20 cellular contexts compared by ENCODE assay signal in the genomic region with DNA sequence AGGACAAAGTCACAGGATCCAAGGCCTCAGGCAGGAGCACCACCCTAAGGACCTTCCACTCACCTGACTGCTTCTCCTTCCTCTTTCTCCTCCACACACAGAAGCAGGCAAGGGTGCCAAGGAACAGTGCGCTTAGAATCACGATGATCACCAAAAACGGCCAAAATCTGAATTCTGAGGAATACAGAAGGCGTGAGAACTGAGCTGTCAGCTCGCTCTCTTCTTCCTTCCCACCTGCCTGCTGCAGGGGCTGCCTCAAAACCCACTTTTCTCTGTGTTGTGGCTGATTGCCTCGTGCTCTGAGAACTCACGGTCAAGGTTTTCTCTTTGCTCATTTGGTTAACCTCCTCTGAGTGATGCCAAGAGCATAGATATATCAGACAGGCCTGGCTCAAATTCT. TPM values are rescaled to one million over a fixed set of nuclear protein-coding genes. Genes with fewer than 3 reads are reported as not detected.
DNase-seq lines count a peak whose midpoint lies in the region; ATAC-seq lines count a peak whose summit lies in the region.
"Had no signal": no experiment of that assay in that cellular context is flagged by ENCODE, and none has a peak within 500 bp of the region (broad histone marks: within the 10 kb centered on the region; RNA-seq: fewer than 3 reads in every experiment).

No MANE protein-coding gene starts in this region.

- H3K27me3 Mint-ChIP-seq in activated naive CD4-positive, alpha-beta T cell treated with anti-CD3 and anti-CD28 coated beads, Interleukin-2, amount 50 U/mL, for 24 hours: no peaks in the 10 kb centered on the region
- no peaks in the 10 kb centered on the region for H3K27me3 Mint-ChIP-seq in T-cell
- no peaks in the 10 kb centered on the region for H3K27me3 Mint-ChIP-seq in activated naive CD8-positive, alpha-beta T cell treated with anti-CD3 and anti-CD28 coated beads, Interleukin-2, amount 10 ng/mL, durations not matched to agents 7 days and 5 days
- H3K27me3 Mint-ChIP-seq in stimulated activated memory B cell treated with anti-CD40 and anti-IgM and Interleukin-4, amounts not matched to agents 10 μg/mL and 1 μg/mL and 100 μg/mL, for 72 hours: no peaks in the 10 kb centered on the region
- H3K27me3 Mint-ChIP-seq: activated B cell treated with CpG ODN at 0.5 μM for 24 hours had no signal

- no peaks in the 10 kb centered on the region for H3K36me3 Mint-ChIP-seq in activated naive CD4-positive, alpha-beta T cell treated with anti-CD3 and anti-CD28 coated beads, Interleukin-2, amount 50 U/mL, for 24 hours
- H3K36me3 Mint-ChIP-seq in T-cell: no peaks in the 10 kb centered on the region
- peaks cover 11% of the 10 kb centered on the region for H3K36me3 Mint-ChIP-seq in activated naive CD8-positive, alpha-beta T cell treated with anti-CD3 and anti-CD28 coated beads, Interleukin-2, amount 10 ng/mL, durations not matched to agents 7 days and 5 days
- H3K36me3 Mint-ChIP-seq in stimulated activated memory B cell treated with anti-CD40 and anti-IgM and Interleukin-4, amounts not matched to agents 10 μg/mL and 1 μg/mL and 100 μg/mL, for 72 hours: no peaks in the 10 kb centered on the region

- H3K27ac Mint-ChIP-seq in activated naive CD4-positive, alpha-beta T cell treated with anti-CD3 and anti-CD28 coated beads, Interleukin-2, amount 50 U/mL, for 24 hours: peak overlapping the region; percentile 97
- peak overlapping the region; percentile 94 to 96 for H3K27ac Mint-ChIP-seq in T-cell
- peak overlapping the region; percentile 98 for H3K27ac Mint-ChIP-seq in activated naive CD8-positive, alpha-beta T cell treated with anti-CD3 and anti-CD28 coated beads, Interleukin-2, amount 10 ng/mL, durations not matched to agents 7 days and 5 days
- peak overlapping the region; percentile 97 for H3K27ac Mint-ChIP-seq in stimulated activated memory B cell treated with anti-CD40 and anti-IgM and Interleukin-4, amounts not matched to agents 10 μg/mL and 1 μg/mL and 100 μg/mL, for 72 hours
- H3K27ac Mint-ChIP-seq: endodermal cell had no signal

- DNase-seq in activated naive CD4-positive, alpha-beta T cell treated with Interleukin-2 at 50 U/mL for 16 hours: no peak
- peak in 2 of 34 experiments; percentile 22 to 29 for DNase-seq in T-cell
- peak; percentile 53 for DNase-seq in activated naive CD8-positive, alpha-beta T cell treated with anti-CD3 and anti-CD28 coated beads, Interleukin-2, amount 10 ng/mL, durations not matched to agents 7 days and 5 days
- no peak for DNase-seq in dedifferentiated amniotic fluid mesenchymal stem cell (ENCODE audit: extremely low spot score)
- no peak for DNase-seq in stimulated activated CD4-positive, alpha-beta T cell treated with anti-CD3 and anti-CD28 coated beads, Interleukin-1b, Interleukin-23, amount 100 ng/mL, for 48 hours
- DNase-seq: activated B cell treated with CpG ODN at 0.5 μM for 24 hours; anterior cingulate cortex; EL; endodermal cell; KG1; NCI-H1048; NCI-H526; ovary; SIG-M5; stimulated activated CD4-positive, alpha-beta T cell treated with anti-CD3 and anti-CD28 coated beads, Interleukin-2, amount 100 ng/mL, for 24 hours had no signal

- POLR2A ChIA-PET in T-cell (lab: Charles Lee): no interaction called here
- POLR2A ChIA-PET in activated naive CD8-positive, alpha-beta T cell treated with anti-CD3 and anti-CD28 coated beads, Interleukin-2, amount 10 ng/mL, durations not matched to agents 7 days and 5 days (lab: Charles Lee): interaction anchor here (0.6 to 3.1 kb wide), 7 partner anchors 16 to 151 kb away, joined by 3 to 25 read pairs (median 4); a partner anchor contains a TSS

- no peak for ATAC-seq in T-cell (replicated peaks in 1 of 4)
- no peak for ATAC-seq in activated naive CD8-positive, alpha-beta T cell treated with anti-CD3 and anti-CD28 coated beads, Interleukin-2, amount 10 ng/mL, durations not matched to agents 7 days and 5 days (ENCODE audit: low read depth)
- no peak for ATAC-seq in stimulated activated memory B cell treated with anti-CD40 and anti-IgM and Interleukin-4, amounts not matched to agents 10 μg/mL and 1 μg/mL and 100 μg/mL, for 72 hours
- no peak for ATAC-seq in GM21528 (IDR thresholded peaks at IDR 0.05; ENCODE audit: low FRiP score, unreplicated experiment)
- ATAC-seq: HCT116, sciatic nerve had no signal

- H3K9me3 Mint-ChIP-seq in activated naive CD4-positive, alpha-beta T cell treated with anti-CD3 and anti-CD28 coated beads, Interleukin-2, amount 50 U/mL, for 24 hours: no peaks in the 10 kb centered on the region
- H3K9me3 Mint-ChIP-seq in T-cell: no peaks in the 10 kb centered on the region
- H3K9me3 Mint-ChIP-seq in activated naive CD8-positive, alpha-beta T cell treated with anti-CD3 and anti-CD28 coated beads, Interleukin-2, amount 10 ng/mL, durations not matched to agents 7 days and 5 days: peaks cover 2% of the 10 kb centered on the region
- H3K9me3 Mint-ChIP-seq in stimulated activated memory B cell treated with anti-CD40 and anti-IgM and Interleukin-4, amounts not matched to agents 10 μg/mL and 1 μg/mL and 100 μg/mL, for 72 hours: no peaks in the 10 kb centered on the region
- H3K9me3 Mint-ChIP-seq: activated B cell treated with CpG ODN at 0.5 μM for 24 hours, endodermal cell had no signal

- CTCF ChIA-PET in T-cell (lab: Charles Lee): interaction anchor here (0.5 to 7.2 kb wide), 7 partner anchors 38 to 259 kb away, joined by 3 to 73 read pairs (median 4); a partner anchor contains a TSS

- peak overlapping the region; percentile 73 for H3K4me3 Mint-ChIP-seq in activated naive CD4-positive, alpha-beta T cell treated with anti-CD3 and anti-CD28 coated beads, Interleukin-2, amount 50 U/mL, for 24 hours
- peak overlapping the region; percentile 47 to 72 (median 47) for H3K4me3 Mint-ChIP-seq in T-cell
- peak overlapping the region; percentile 76 for H3K4me3 Mint-ChIP-seq in activated naive CD8-positive, alpha-beta T cell treated with anti-CD3 and anti-CD28 coated beads, Interleukin-2, amount 10 ng/mL, durations not matched to agents 7 days and 5 days
- no peak overlapping the region for H3K4me3 Mint-ChIP-seq in stimulated activated memory B cell treated with anti-CD40 and anti-IgM and Interleukin-4, amounts not matched to agents 10 μg/mL and 1 μg/mL and 100 μg/mL, for 72 hours
- H3K4me3 Mint-ChIP-seq: activated B cell treated with CpG ODN at 0.5 μM for 24 hours, endodermal cell had no signal

- peaks cover 63% of the 10 kb centered on the region for H3K4me1 Mint-ChIP-seq in activated naive CD4-positive, alpha-beta T cell treated with anti-CD3 and anti-CD28 coated beads, Interleukin-2, amount 50 U/mL, for 24 hours
- peaks cover 70 to 78% (median 74%) of the 10 kb centered on the region in 3 donors for H3K4me1 Mint-ChIP-seq in T-cell
- peaks cover 67% of the 10 kb centered on the region for H3K4me1 Mint-ChIP-seq in activated naive CD8-positive, alpha-beta T cell treated with anti-CD3 and anti-CD28 coated beads, Interleukin-2, amount 10 ng/mL, durations not matched to agents 7 days and 5 days
- H3K4me1 Mint-ChIP-seq in stimulated activated memory B cell treated with anti-CD40 and anti-IgM and Interleukin-4, amounts not matched to agents 10 μg/mL and 1 μg/mL and 100 μg/mL, for 72 hours: peaks cover 38% of the 10 kb centered on the region

RNA-seq across cellular contexts. Expression of a gene that starts 23.8 kb away (rescaled TPM):
- total RNA-seq in T-cell: 10 to 100 TPM in 1 of 5 donors, 1 to 10 TPM in 4; 1.1 to 12.4 (median 2.9) TPM
- total RNA-seq in activated naive CD8-positive, alpha-beta T cell treated with anti-CD3 and anti-CD28 coated beads, Interleukin-2, amount 10 ng/mL, durations not matched to agents 7 days and 5 days: 1 to 10 TPM; 6.0 to 7.8 TPM
- total RNA-seq: activated B cell treated with CpG ODN at 0.5 μM for 24 hours had no signal

RNA-seq across cellular contexts. Expression of a gene that starts 42.9 kb away (rescaled TPM):
- 100 to 1,000 TPM in 3 of 5 donors, 10 to 100 TPM in 2; 95.4 to 127 (median 101) TPM for total RNA-seq in T-cell
- 10 to 100 TPM; 70.9 to 73.6 TPM for total RNA-seq in activated naive CD8-positive, alpha-beta T cell treated with anti-CD3 and anti-CD28 coated beads, Interleukin-2, amount 10 ng/mL, durations not matched to agents 7 days and 5 days
- total RNA-seq: endodermal cell had no signal

RNA-seq across cellular contexts. Expression of a gene that starts 46.1 kb away (rescaled TPM):
- total RNA-seq in T-cell: not detected
- not detected for total RNA-seq in activated naive CD8-positive, alpha-beta T cell treated with anti-CD3 and anti-CD28 coated beads, Interleukin-2, amount 10 ng/mL, durations not matched to agents 7 days and 5 days
- total RNA-seq: activated B cell treated with CpG ODN at 0.5 μM for 24 hours had no signal
